ENCODE assay signal across 1 cellular context in the genomic region with DNA sequence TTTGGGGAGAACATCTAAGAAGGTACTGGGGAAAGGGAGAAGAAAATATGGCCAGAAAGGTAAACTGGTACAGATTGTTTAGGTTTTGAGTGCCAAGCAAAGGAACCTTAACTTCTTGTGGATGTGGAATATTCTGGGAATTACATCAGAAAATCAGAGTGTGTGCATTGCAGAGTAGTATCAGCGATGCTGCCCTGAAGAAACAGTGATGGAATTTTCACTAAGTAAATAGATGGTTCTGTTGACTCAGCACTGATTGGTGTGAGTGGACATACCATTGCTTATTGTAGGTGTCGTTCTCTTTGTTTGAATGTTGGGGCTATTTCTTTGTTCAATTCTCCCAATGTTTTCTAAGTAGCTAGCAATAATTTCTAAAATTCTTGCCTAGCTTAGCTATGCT.
TF ChIP-seq lines count a peak whose summit lies in the region.

No MANE protein-coding gene starts in this region.

TF ChIP-seq in A549, 52 proteins besides CTCF, POLR2A, EP300 and RAD21 (continued from another document):
- TF ChIP-seq, protein P1, sequence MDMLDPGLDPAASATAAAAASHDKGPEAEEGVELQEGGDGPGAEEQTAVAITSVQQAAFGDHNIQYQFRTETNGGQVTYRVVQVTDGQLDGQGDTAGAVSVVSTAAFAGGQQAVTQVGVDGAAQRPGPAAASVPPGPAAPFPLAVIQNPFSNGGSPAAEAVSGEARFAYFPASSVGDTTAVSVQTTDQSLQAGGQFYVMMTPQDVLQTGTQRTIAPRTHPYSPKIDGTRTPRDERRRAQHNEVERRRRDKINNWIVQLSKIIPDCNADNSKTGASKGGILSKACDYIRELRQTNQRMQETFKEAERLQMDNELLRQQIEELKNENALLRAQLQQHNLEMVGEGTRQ (IDR thresholded peaks at IDR 0.05) = no peak
